Comparison of ENCODE assay signal across 1 cellular context in genomic region chr1:146051853-146052676, GRCh38.
TF ChIP-seq lines count a peak whose summit lies in the region.

No MANE protein-coding gene starts in this region.

TF ChIP-seq in H1, 55 proteins besides CTCF, POLR2A, EP300 and RAD21:
- TF ChIP-seq TAF7 (optimal IDR thresholded peaks at IDR 0.05; ENCODE audit: borderline replicate concordance, low read depth, low read length) (peak; percentile 100), HDAC6 (IDR thresholded peaks at IDR 0.05; ENCODE audit: low read depth, low read length) (peak; percentile 75), ATF2 (IDR thresholded peaks at IDR 0.05; ENCODE audit: low read length) (peak; percentile 97), GTF2F1 (IDR thresholded peaks at IDR 0.05; ENCODE audit: borderline replicate concordance, low read depth, low read length) (peak; percentile 99), MAFK (IDR thresholded peaks at IDR 0.05; ENCODE audit: low read depth, low read length) (peak; percentile 84), SRF (IDR thresholded peaks at IDR 0.05; ENCODE audit: low read depth, low read length) (0 out of 2 replicates have a peak, but pooled peaks have one; percentile 8), TCF12 (IDR thresholded peaks at IDR 0.05; ENCODE audit: low read depth, low read length) (peak; percentile 94), MAX (IDR thresholded peaks at IDR 0.05) (peak; percentile 59), TBP (IDR thresholded peaks at IDR 0.05; ENCODE audit: low read depth, low read length) (peak; percentile 97), USF2 (IDR thresholded peaks at IDR 0.05; ENCODE audit: low read length) (0 out of 2 replicates have a peak, but pooled peaks have one; percentile 5), POLR2AphosphoS5 (IDR thresholded peaks at IDR 0.05; ENCODE audit: low read depth, low read length) (peak; percentile 100), EGR1 (IDR thresholded peaks at IDR 0.05; ENCODE audit: borderline replicate concordance, low read depth, low read length) (peak; percentile 92), TAF1 (IDR thresholded peaks at IDR 0.05; ENCODE audit: low read depth, low read length) (peak; percentile 72), ASH2L (IDR thresholded peaks at IDR 0.05; ENCODE audit: low read length) (peak; percentile 75), SP1 (IDR thresholded peaks at IDR 0.05; ENCODE audit: low read depth, low read length) (peak; percentile 90), SP4 (IDR thresholded peaks at IDR 0.05; ENCODE audit: low read length) (peak; percentile 94), SIN3A (conservative IDR thresholded peaks at IDR 0.05 in 1 of 2, IDR thresholded peaks at IDR 0.05 in 1 of 2; ENCODE audit: low read depth in 1 of 2, low read length in 2 of 2) (peak in 1 of 2 experiments; percentile 93; a peak in 1 of 4 replicates), HDAC2 (IDR thresholded peaks at IDR 0.05; ENCODE audit: borderline replicate concordance in 1 of 2, low read depth in 2 of 2, low read length in 2 of 2) (peak in 1 of 2 experiments; percentile 69; a peak in 1 of 4 replicates), CHD2 (IDR thresholded peaks at IDR 0.05; ENCODE audit: low read length) (peak; percentile 78), TEAD4 (IDR thresholded peaks at IDR 0.05; ENCODE audit: low read depth, low read length) (0 out of 2 replicates have a peak, but pooled peaks have one; percentile 26), CREB1 (IDR thresholded peaks at IDR 0.05) (peak; percentile 87), POU5F1 (IDR thresholded peaks at IDR 0.05; ENCODE audit: low read depth, low read length) (peak; percentile 80; the same call in 1 of the 2 replicates)
- TF ChIP-seq, protein P1, sequence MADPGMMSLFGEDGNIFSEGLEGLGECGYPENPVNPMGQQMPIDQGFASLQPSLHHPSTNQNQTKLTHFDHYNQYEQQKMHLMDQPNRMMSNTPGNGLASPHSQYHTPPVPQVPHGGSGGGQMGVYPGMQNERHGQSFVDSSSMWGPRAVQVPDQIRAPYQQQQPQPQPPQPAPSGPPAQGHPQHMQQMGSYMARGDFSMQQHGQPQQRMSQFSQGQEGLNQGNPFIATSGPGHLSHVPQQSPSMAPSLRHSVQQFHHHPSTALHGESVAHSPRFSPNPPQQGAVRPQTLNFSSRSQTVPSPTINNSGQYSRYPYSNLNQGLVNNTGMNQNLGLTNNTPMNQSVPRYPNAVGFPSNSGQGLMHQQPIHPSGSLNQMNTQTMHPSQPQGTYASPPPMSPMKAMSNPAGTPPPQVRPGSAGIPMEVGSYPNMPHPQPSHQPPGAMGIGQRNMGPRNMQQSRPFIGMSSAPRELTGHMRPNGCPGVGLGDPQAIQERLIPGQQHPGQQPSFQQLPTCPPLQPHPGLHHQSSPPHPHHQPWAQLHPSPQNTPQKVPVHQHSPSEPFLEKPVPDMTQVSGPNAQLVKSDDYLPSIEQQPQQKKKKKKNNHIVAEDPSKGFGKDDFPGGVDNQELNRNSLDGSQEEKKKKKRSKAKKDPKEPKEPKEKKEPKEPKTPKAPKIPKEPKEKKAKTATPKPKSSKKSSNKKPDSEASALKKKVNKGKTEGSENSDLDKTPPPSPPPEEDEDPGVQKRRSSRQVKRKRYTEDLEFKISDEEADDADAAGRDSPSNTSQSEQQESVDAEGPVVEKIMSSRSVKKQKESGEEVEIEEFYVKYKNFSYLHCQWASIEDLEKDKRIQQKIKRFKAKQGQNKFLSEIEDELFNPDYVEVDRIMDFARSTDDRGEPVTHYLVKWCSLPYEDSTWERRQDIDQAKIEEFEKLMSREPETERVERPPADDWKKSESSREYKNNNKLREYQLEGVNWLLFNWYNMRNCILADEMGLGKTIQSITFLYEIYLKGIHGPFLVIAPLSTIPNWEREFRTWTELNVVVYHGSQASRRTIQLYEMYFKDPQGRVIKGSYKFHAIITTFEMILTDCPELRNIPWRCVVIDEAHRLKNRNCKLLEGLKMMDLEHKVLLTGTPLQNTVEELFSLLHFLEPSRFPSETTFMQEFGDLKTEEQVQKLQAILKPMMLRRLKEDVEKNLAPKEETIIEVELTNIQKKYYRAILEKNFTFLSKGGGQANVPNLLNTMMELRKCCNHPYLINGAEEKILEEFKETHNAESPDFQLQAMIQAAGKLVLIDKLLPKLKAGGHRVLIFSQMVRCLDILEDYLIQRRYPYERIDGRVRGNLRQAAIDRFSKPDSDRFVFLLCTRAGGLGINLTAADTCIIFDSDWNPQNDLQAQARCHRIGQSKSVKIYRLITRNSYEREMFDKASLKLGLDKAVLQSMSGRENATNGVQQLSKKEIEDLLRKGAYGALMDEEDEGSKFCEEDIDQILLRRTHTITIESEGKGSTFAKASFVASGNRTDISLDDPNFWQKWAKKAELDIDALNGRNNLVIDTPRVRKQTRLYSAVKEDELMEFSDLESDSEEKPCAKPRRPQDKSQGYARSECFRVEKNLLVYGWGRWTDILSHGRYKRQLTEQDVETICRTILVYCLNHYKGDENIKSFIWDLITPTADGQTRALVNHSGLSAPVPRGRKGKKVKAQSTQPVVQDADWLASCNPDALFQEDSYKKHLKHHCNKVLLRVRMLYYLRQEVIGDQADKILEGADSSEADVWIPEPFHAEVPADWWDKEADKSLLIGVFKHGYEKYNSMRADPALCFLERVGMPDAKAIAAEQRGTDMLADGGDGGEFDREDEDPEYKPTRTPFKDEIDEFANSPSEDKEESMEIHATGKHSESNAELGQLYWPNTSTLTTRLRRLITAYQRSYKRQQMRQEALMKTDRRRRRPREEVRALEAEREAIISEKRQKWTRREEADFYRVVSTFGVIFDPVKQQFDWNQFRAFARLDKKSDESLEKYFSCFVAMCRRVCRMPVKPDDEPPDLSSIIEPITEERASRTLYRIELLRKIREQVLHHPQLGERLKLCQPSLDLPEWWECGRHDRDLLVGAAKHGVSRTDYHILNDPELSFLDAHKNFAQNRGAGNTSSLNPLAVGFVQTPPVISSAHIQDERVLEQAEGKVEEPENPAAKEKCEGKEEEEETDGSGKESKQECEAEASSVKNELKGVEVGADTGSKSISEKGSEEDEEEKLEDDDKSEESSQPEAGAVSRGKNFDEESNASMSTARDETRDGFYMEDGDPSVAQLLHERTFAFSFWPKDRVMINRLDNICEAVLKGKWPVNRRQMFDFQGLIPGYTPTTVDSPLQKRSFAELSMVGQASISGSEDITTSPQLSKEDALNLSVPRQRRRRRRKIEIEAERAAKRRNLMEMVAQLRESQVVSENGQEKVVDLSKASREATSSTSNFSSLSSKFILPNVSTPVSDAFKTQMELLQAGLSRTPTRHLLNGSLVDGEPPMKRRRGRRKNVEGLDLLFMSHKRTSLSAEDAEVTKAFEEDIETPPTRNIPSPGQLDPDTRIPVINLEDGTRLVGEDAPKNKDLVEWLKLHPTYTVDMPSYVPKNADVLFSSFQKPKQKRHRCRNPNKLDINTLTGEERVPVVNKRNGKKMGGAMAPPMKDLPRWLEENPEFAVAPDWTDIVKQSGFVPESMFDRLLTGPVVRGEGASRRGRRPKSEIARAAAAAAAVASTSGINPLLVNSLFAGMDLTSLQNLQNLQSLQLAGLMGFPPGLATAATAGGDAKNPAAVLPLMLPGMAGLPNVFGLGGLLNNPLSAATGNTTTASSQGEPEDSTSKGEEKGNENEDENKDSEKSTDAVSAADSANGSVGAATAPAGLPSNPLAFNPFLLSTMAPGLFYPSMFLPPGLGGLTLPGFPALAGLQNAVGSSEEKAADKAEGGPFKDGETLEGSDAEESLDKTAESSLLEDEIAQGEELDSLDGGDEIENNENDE (IDR thresholded peaks at IDR 0.05; ENCODE audit: insufficient replicate concordance, low read length) = peak; percentile 77
TF ChIP-seq in H1: peak in this region for 23; not testable (repeated sequence) for 32.
